23 cellular contexts compared by ENCODE assay signal in genomic region chr1:162536511-162536910, GRCh38. TPM values are rescaled to one million over a fixed set of nuclear protein-coding genes. Genes with fewer than 3 reads are reported as not detected.
DNase-seq lines count a peak whose midpoint lies in the region; ATAC-seq, FAIRE-seq and TF ChIP-seq lines count a peak whose summit lies in the region.
"Had no signal": no experiment of that assay in that cellular context is flagged by ENCODE, and none has a peak within 500 bp of the region (broad histone marks: within the 10 kb centered on the region; RNA-seq: fewer than 3 reads in every experiment).

No MANE protein-coding gene starts in this region.

- no peak for FAIRE-seq in astrocyte (lab: Jason Lieb, UNC)
- FAIRE-seq: GM12878, islet of Langerhans had no signal

- no peak overlapping the region for H2AFZ ChIP-seq in astrocyte (ENCODE audit: low read depth, low read length)

- H3K27me3 ChIP-seq in astrocyte (ENCODE audit: insufficient read depth, low read length), result no peaks in the 10 kb centered on the region
- H3K27me3 ChIP-seq: heart left ventricle, spleen had no signal

- H3K79me2 ChIP-seq in astrocyte (ENCODE audit: insufficient read depth, low read length), result no peaks in the 10 kb centered on the region

- H3K27ac Mint-ChIP-seq in Calu3 (ENCODE audit: unreplicated experiment) (peak overlapping the region; percentile 31), astrocyte (ENCODE audit: unreplicated experiment) (peak overlapping the region; percentile 69)
- H3K27ac Mint-ChIP-seq: memory B cell; natural killer cell treated with Interleukin-12 subunit alpha and Interleukin-12 subunit beta and Interleukin-15 and Interleukin-18, amount 100 ng/mL, for 72 hours; progenitor cell of endocrine pancreas; stimulated activated memory B cell treated with anti-CD40 and anti-IgM and Interleukin-4, amounts not matched to agents 10 μg/mL and 1 μg/mL and 100 μg/mL, for 72 hours; type B pancreatic cell had no signal

- no TSS peak for BruUV-seq in Calu3 (replicated peaks; lab: Mats Ljungman, UMichigan)

- H3K27ac ChIP-seq in astrocyte (ENCODE audit: low read depth, low read length), result peak overlapping the region; percentile 50
- H3K27ac ChIP-seq: C4-2B, coronary artery, heart left ventricle, spleen, WERI-Rb-1 had no signal

- H3K4me2 ChIP-seq in astrocyte (ENCODE audit: low read length), result no peak overlapping the region

- H3K9me3 Mint-ChIP-seq in Calu3 (ENCODE audit: low read depth, unreplicated experiment) (no peaks in the 10 kb centered on the region), astrocyte (ENCODE audit: unreplicated experiment) (no peaks in the 10 kb centered on the region)
- H3K9me3 Mint-ChIP-seq: memory B cell; natural killer cell treated with Interleukin-12 subunit alpha and Interleukin-12 subunit beta and Interleukin-15 and Interleukin-18, amount 100 ng/mL, for 72 hours; stimulated activated memory B cell treated with anti-CD40 and anti-IgM and Interleukin-4, amounts not matched to agents 10 μg/mL and 1 μg/mL and 100 μg/mL, for 72 hours had no signal

- no peaks in the 10 kb centered on the region for H3K36me3 ChIP-seq in astrocyte (ENCODE audit: insufficient read depth, low read length)
- H3K36me3 ChIP-seq: heart left ventricle, WERI-Rb-1 had no signal

- peaks cover 5% of the 10 kb centered on the region for H3K36me3 Mint-ChIP-seq in Calu3 (ENCODE audit: insufficient read depth, unreplicated experiment)
- H3K36me3 Mint-ChIP-seq in astrocyte (ENCODE audit: low read depth, unreplicated experiment), result no peaks in the 10 kb centered on the region
- H3K36me3 Mint-ChIP-seq: natural killer cell treated with Interleukin-12 subunit alpha and Interleukin-12 subunit beta and Interleukin-15 and Interleukin-18, amount 100 ng/mL, for 72 hours; type B pancreatic cell had no signal

- no peaks in the 10 kb centered on the region for H4K20me1 ChIP-seq in astrocyte (ENCODE audit: insufficient read depth, low read length)

- TF ChIP-seq CTCF in Calu3 (IDR thresholded peaks at IDR 0.05; ENCODE audit: unreplicated experiment), result no peak
- no peak for TF ChIP-seq CTCF in astrocyte (IDR thresholded peaks at IDR 0.05; ENCODE audit: insufficient read depth, low read depth, low read length)

- peaks cover 27% of the 10 kb centered on the region for H3K4me1 ChIP-seq in astrocyte (ENCODE audit: insufficient read depth, low read length)
- H3K4me1 ChIP-seq: spleen had no signal

- no peak overlapping the region for H3K9ac ChIP-seq in astrocyte (ENCODE audit: low read length)

- intact Hi-C loops in Calu3 (cut with micrococcal nuclease; ENCODE audit: unreplicated experiment), result no loop called here

- DNase-seq in Calu3 (no peak), HS-5 (ENCODE audit: low read depth) (peak; percentile 73), astrocyte (ENCODE audit: low read depth) (peak; percentile 79), glomerular visceral epithelial cell (ENCODE audit: extremely low spot score) (peak; percentile 12), D341Med (ENCODE audit: low spot score) (no peak)
- DNase-seq: activated effector memory CD4-positive, alpha-beta T cell treated with anti-CD3 and anti-CD28 coated beads, Interleukin-2, amount 50 U/mL, for 16 hours; GOT3; heart left ventricle; NCI-H1694 treated with DMSO at 0.1 percent for 48 hours; spleen; WERI-Rb-1 had no signal

- no peak overlapping the region for H3K4me3 ChIP-seq in astrocyte (ENCODE audit: insufficient read depth, low read depth, low read length)
- H3K4me3 ChIP-seq: coronary artery, GM12878, heart left ventricle, spleen had no signal

- H3K27me3 Mint-ChIP-seq in Calu3 (ENCODE audit: unreplicated experiment), result no peaks in the 10 kb centered on the region
- H3K27me3 Mint-ChIP-seq in astrocyte (ENCODE audit: low read depth, unreplicated experiment), result no peaks in the 10 kb centered on the region
- H3K27me3 Mint-ChIP-seq: memory B cell; natural killer cell treated with Interleukin-12 subunit alpha and Interleukin-12 subunit beta and Interleukin-15 and Interleukin-18, amount 100 ng/mL, for 72 hours; progenitor cell of endocrine pancreas; stimulated activated memory B cell treated with anti-CD40 and anti-IgM and Interleukin-4, amounts not matched to agents 10 μg/mL and 1 μg/mL and 100 μg/mL, for 72 hours; type B pancreatic cell had no signal

- CTCF ChIA-PET in Calu3 (lab: Charles Lee), result interaction anchor here (0.7 kb wide), 1 partner anchor 147 kb away, joined by 3 read pairs; no protein-coding TSS in a partner anchor

- no peak overlapping the region for H3K4me3 Mint-ChIP-seq in Calu3 (ENCODE audit: low read depth, unreplicated experiment)
- no peak overlapping the region for H3K4me3 Mint-ChIP-seq in astrocyte (ENCODE audit: unreplicated experiment)
- H3K4me3 Mint-ChIP-seq: memory B cell; natural killer cell treated with Interleukin-12 subunit alpha and Interleukin-12 subunit beta and Interleukin-15 and Interleukin-18, amount 100 ng/mL, for 72 hours; stimulated activated memory B cell treated with anti-CD40 and anti-IgM and Interleukin-4, amounts not matched to agents 10 μg/mL and 1 μg/mL and 100 μg/mL, for 72 hours; type B pancreatic cell had no signal

- H3K4me1 Mint-ChIP-seq in Calu3 (ENCODE audit: low read depth, unreplicated experiment) (peaks cover 11% of the 10 kb centered on the region), astrocyte (ENCODE audit: low read depth, unreplicated experiment) (peaks cover 16% of the 10 kb centered on the region)

- ATAC-seq in HG03045 (IDR thresholded peaks at IDR 0.05; ENCODE audit: unreplicated experiment) (no peak), GM21786 (IDR thresholded peaks at IDR 0.05; ENCODE audit: unreplicated experiment) (no peak), GM21576 (IDR thresholded peaks at IDR 0.05; ENCODE audit: unreplicated experiment) (no peak)
- ATAC-seq: GM12878; heart left ventricle; natural killer cell treated with Interleukin-12 subunit alpha and Interleukin-12 subunit beta and Interleukin-15 and Interleukin-18, amount 100 ng/mL, for 72 hours; stimulated activated memory B cell treated with anti-CD40 and anti-IgM and Interleukin-4, amounts not matched to agents 10 μg/mL and 1 μg/mL and 100 μg/mL, for 72 hours had no signal

- no peaks in the 10 kb centered on the region for H3K9me3 ChIP-seq in astrocyte (ENCODE audit: insufficient read depth, low read depth, low read length)
- H3K9me3 ChIP-seq: heart left ventricle had no signal

RNA-seq across cellular contexts. Expression of gene UAP1, which starts 25.0 kb away (rescaled TPM):
- total RNA-seq in Calu3 (2022) (40.8 and 47.2 TPM in 2 replicates), astrocyte (88.8 and 103 TPM in 2 replicates)

RNA-seq across cellular contexts. Expression of gene UHMK1, which starts 38.9 kb away (rescaled TPM):
- total RNA-seq in Calu3 (2022) (87.8 and 98.1 TPM in 2 replicates), astrocyte (36.5 and 43.5 TPM in 2 replicates)

Comparison
In these comparisons a context has a peak if more than half of its experiments do, and no peak if none do; other contexts are left out.
1. DNase-seq: peak in HS-5 (single experiment), astrocyte (single experiment) and glomerular visceral epithelial cell (single experiment); none in Calu3 (single experiment) and D341Med (single experiment).